ENCODE assay signal across 22 cellular contexts in the genomic region with DNA sequence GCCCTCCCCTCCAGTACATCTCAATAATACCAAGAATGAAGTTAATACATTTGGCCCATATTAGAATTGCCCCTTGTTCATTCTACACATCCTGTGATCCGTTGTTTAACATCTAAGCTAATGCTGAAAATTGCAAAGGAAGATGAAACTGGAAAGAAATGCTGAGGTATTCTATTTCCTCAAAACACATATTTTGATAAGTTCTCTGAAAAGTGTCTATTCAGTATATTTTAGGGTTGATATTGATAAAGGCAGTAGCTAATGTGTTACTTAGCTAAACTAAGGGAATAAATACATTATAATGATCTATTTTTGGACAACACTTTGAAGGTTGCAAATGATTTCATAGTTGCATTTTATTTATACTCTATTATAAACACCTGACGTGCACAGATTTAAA.
A peak's percentile ranks its signal among the peaks of the same experiment; 100 is the strongest.
DNase-seq lines count a peak whose midpoint lies in the region; ATAC-seq, FAIRE-seq and TF ChIP-seq lines count a peak whose summit lies in the region.
"Had no signal": no experiment of that assay in that cellular context is flagged by ENCODE, and none has a peak within 500 bp of the region (broad histone marks: within the 10 kb centered on the region; RNA-seq: fewer than 3 reads in every experiment).

No MANE protein-coding gene starts in this region.

- H3K4me3 ChIP-seq in HepG2 (replicated peaks in 1 of 3; ENCODE audit: insufficient read depth in 1 of 3, low read depth in 2 of 3, low read length in 3 of 3) (no peak overlapping the region), right lobe of liver (no peak overlapping the region), K562 (no peak overlapping the region)
- H3K4me3 ChIP-seq: BLaER1 had no signal

- H3K36me3 ChIP-seq in HepG2 (replicated peaks in 1 of 2; ENCODE audit: control insufficient read depth in 1 of 2, insufficient read depth in 2 of 2, low read length in 2 of 2) (no peaks in the 10 kb centered on the region), right lobe of liver (no peaks in the 10 kb centered on the region), K562 (ENCODE audit: control insufficient read depth, insufficient read depth, low read length) (no peaks in the 10 kb centered on the region)
- H3K36me3 ChIP-seq: BE2C, BLaER1 had no signal

- TF ChIP-seq RAD21 in HepG2 (CRISPR knock-in tag; IDR thresholded peaks at IDR 0.05) (no peak), K562 (CRISPR knock-in tag; conservative IDR thresholded peaks at IDR 0.05 in 1 of 2, IDR thresholded peaks at IDR 0.05 in 1 of 2) (no peak)

- H3K79me2 ChIP-seq in HepG2 (ENCODE audit: insufficient read depth, low read length) (no peaks in the 10 kb centered on the region), K562 (ENCODE audit: control insufficient read depth, insufficient read depth, low read length) (no peaks in the 10 kb centered on the region)

- no peaks in the 10 kb centered on the region for H3K4me1 ChIP-seq in HepG2 (ENCODE audit: insufficient read depth, low read length)
- no peaks in the 10 kb centered on the region for H3K4me1 ChIP-seq in right lobe of liver
- no peaks in the 10 kb centered on the region for H3K4me1 ChIP-seq in K562 (replicated peaks in 1 of 2; ENCODE audit: control insufficient read depth in 2 of 2, insufficient read depth in 2 of 2, low read length in 2 of 2)
- H3K4me1 ChIP-seq: BLaER1 had no signal

- BruUV-seq in HepG2 (replicated peaks; lab: Mats Ljungman, UMichigan) (no TSS peak), K562 (replicated peaks; lab: Mats Ljungman, UMichigan) (no TSS peak)

- ATAC-seq in HepG2 (no peak), right lobe of liver (no peak), K562 (no peak)

- H4K20me1 ChIP-seq in HepG2 (ENCODE audit: insufficient read depth, low read length), result no peaks in the 10 kb centered on the region
- H4K20me1 ChIP-seq in K562 (replicated peaks; ENCODE audit: control insufficient read depth, insufficient read depth, low read length), result no peaks in the 10 kb centered on the region
- H4K20me1 ChIP-seq: BLaER1 had no signal

- H3K9me3 ChIP-seq in HepG2 (ENCODE audit: low read length), result no peaks in the 10 kb centered on the region
- no peaks in the 10 kb centered on the region for H3K9me3 ChIP-seq in right lobe of liver
- no peaks in the 10 kb centered on the region for H3K9me3 ChIP-seq in K562 (replicated peaks; ENCODE audit: control insufficient read depth, insufficient read depth, low read depth, low read length)
- H3K9me3 ChIP-seq: BE2C, BLaER1 had no signal

- no peak for FAIRE-seq in HepG2 (lab: Jason Lieb, UNC)
- FAIRE-seq in K562 (lab: Jason Lieb, UNC), result no peak
- FAIRE-seq: GM12891 had no signal

- no peak for DNase-seq in HepG2 (ENCODE audit: low spot score)
- DNase-seq in right lobe of liver, result no peak
- no peak for DNase-seq in K562 (ENCODE audit: extremely low read depth in 1 of 4, low spot score in 3 of 4)
- DNase-seq in NCI-H1436 treated with DMSO at 0.1 percent for 48 hours (lab: John Stamatoyannopoulos, UW), result no peak
- no peak for DNase-seq in HuH-7 (ENCODE audit: low spot score)
- DNase-seq: ACHN; BE2C; C1 segment of cervical spinal cord; CD4-positive, alpha-beta memory T cell; CD4-positive, CD25-positive, alpha-beta regulatory T cell; CD8-positive, alpha-beta memory T cell; COR-L47; DMS 273 treated with DMSO at 0.1 percent for 48 hours; DMS153; DMS53; DMS79; DND-41; EL; GF-D8 had no signal

- TF ChIP-seq CTCF in HepG2 (CRISPR knock-in tag; IDR thresholded peaks at IDR 0.05), result no peak
- TF ChIP-seq CTCF in right lobe of liver (IDR thresholded peaks at IDR 0.05), result no peak
- no peak for TF ChIP-seq CTCF in K562 (IDR thresholded peaks at IDR 0.05 in 2 of 3, conservative IDR thresholded peaks at IDR 0.05 in 1 of 3; ENCODE audit: insufficient read depth in 2 of 3, low read depth in 1 of 3, low read length in 3 of 3)

- in situ Hi-C loops in HepG2 (cut with HindIII; ENCODE audit: extremely low pct_ligation_motif_present, low pct_unique_long_range_greater_than_20kb), result no loop called here
- in situ Hi-C loops in K562 (cut with MboI), result no loop called here

- POLR2A ChIA-PET in HepG2 (lab: Yijun Ruan, JAX), result no interaction called here
- POLR2A ChIA-PET in K562 (lab: Yijun Ruan, JAX), result no interaction called here

- no peak overlapping the region for H3K27ac ChIP-seq in HepG2 (ENCODE audit: extremely low read length, insufficient read depth, low read length)
- no peak overlapping the region for H3K27ac ChIP-seq in right lobe of liver
- H3K27ac ChIP-seq in K562 (ENCODE audit: extremely low read depth, low read depth, low read length), result no peak overlapping the region
- H3K27ac ChIP-seq: 22Rv1, BLaER1 had no signal

- TF ChIP-seq POLR2A in HepG2 (IDR thresholded peaks at IDR 0.05; ENCODE audit: insufficient read depth in 1 of 2, low read depth in 2 of 2, low read length in 2 of 2) (no peak), right lobe of liver (IDR thresholded peaks at IDR 0.05) (no peak), K562 (conservative IDR thresholded peaks at IDR 0.05) (no peak)

- TF ChIP-seq EP300 in HepG2 (IDR thresholded peaks at IDR 0.05; ENCODE audit: low read depth in 2 of 2, low read length in 2 of 2) (no peak), HepG2 (CRISPR knock-in tag; IDR thresholded peaks at IDR 0.05; ENCODE audit: borderline replicate concordance) (no peak), K562 (IDR thresholded peaks at IDR 0.05; ENCODE audit: low read length) (no peak)

- 0% methylated on average over 2 of the region's 2 CpGs for WGBS in HepG2 (ENCODE audit: low lambda C conversion rate)
- WGBS in right lobe of liver (ENCODE audit: insufficient coverage, low coverage, low lambda C conversion rate, missing lambda C conversion rate), result 35% methylated on average over 2 of the region's 2 CpGs
- 0% methylated on average over 2 of the region's 2 CpGs for WGBS in K562 (ENCODE audit: insufficient coverage, low coverage, missing lambda C conversion rate)

- intact Hi-C loops in HepG2 (cut with micrococcal nuclease; ENCODE audit: unreplicated experiment), result no loop called here
- intact Hi-C loops in right lobe of liver (cut with DNase I), result no loop called here
- intact Hi-C loops in K562 (cut with micrococcal nuclease), result no loop called here

- H3K9ac ChIP-seq in HepG2 (ENCODE audit: insufficient read depth, low read depth, low read length) (no peak overlapping the region), K562 (ENCODE audit: insufficient read depth in 1 of 2, low read depth in 2 of 2, low read length in 2 of 2) (no peak overlapping the region)
- H3K9ac ChIP-seq: BLaER1 had no signal

- H2AFZ ChIP-seq in HepG2 (ENCODE audit: low read length) (no peak overlapping the region), K562 (ENCODE audit: low read depth, low read length) (no peak overlapping the region)

- H3K9me1 ChIP-seq in K562 (ENCODE audit: control insufficient read depth, insufficient read depth, low read length), result no peaks in the 10 kb centered on the region

- CTCF ChIA-PET in HepG2 (lab: Yijun Ruan, JAX; ENCODE audit: low intra/inter-chr PET ratio, low total read pairs) (no interaction called here), K562 (lab: Yijun Ruan, JAX; ENCODE audit: low intra/inter-chr PET ratio) (no interaction called here)

- H3K4me2 ChIP-seq in HepG2 (ENCODE audit: low read depth, low read length) (no peak overlapping the region), K562 (ENCODE audit: insufficient read depth, low read length) (no peak overlapping the region)
- H3K4me2 ChIP-seq: BLaER1 had no signal

- H3K27me3 ChIP-seq in HepG2 (ENCODE audit: control insufficient read depth in 1 of 2, insufficient read depth in 2 of 2, low read length in 2 of 2) (no peaks in the 10 kb centered on the region), right lobe of liver (no peaks in the 10 kb centered on the region), K562 (ENCODE audit: control insufficient read depth in 2 of 2, insufficient read depth in 2 of 2, low read length in 2 of 2) (no peaks in the 10 kb centered on the region)
- H3K27me3 ChIP-seq: BE2C, BLaER1 had no signal

TF ChIP-seq in HepG2, 621 proteins besides CTCF, POLR2A, EP300 and RAD21:
- peak; percentile 57; the same call in 1 of the 2 replicates for TF ChIP-seq MAFF (IDR thresholded peaks at IDR 0.05; ENCODE audit: low read depth, low read length)
- TF ChIP-seq ELF3 (CRISPR knock-in tag; IDR thresholded peaks at IDR 0.05), result no peak
- TF ChIP-seq MAFK (conservative IDR thresholded peaks at IDR 0.05 in 1 of 2, IDR thresholded peaks at IDR 0.05 in 1 of 2; ENCODE audit: low read length in 2 of 2), result peak in 1 of 2 experiments; percentile 54; a peak in 2 of 4 replicates

TF ChIP-seq in K562, 482 proteins besides CTCF, POLR2A, EP300 and RAD21:
- TF ChIP-seq ZNF316 (IDR thresholded peaks at IDR 0.05) (0 out of 2 replicates have a peak, but pooled peaks have one; percentile 4), PCBP2 (IDR thresholded peaks at IDR 0.05; ENCODE audit: low read depth, low read length, poor library complexity, severe bottlenecking) (no peak), NFXL1 (CRISPR knock-in tag; IDR thresholded peaks at IDR 0.05) (no peak)

Comparison
In these comparisons a context has a peak if more than half of its experiments do, and no peak if none do; other contexts are left out.
1. Of the 241 proteins assayed by ChIP-seq in both HepG2 and K562: peak only in HepG2: MAFF; only in K562: none; in both: none; in neither: 239; mixed calls (peak in some experiments, not most) for 1.